12 cellular contexts compared by ENCODE assay signal in the genomic region with DNA sequence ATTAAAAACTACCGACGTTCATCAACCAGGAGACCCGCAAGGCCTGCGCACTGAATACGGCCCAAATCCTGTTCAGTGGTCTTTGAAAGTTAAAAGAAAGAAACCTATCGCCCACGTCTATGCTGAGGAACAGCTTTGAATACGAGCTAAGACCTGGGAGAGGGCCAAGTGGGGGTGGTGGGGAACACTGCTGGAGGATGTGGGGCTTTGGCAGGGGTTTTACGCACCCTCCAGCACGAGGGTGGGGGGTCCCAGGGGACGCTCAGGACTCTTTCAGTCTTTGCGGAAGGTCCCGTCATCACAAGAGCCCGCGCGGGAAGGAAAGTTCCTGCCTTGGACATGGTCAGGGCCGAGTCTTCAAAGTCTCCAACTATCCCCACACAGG. TPM values are rescaled to one million over a fixed set of nuclear protein-coding genes. Genes with fewer than 3 reads are reported as not detected.
DNase-seq lines count a peak whose midpoint lies in the region; ATAC-seq and TF ChIP-seq lines count a peak whose summit lies in the region.
"Had no signal": no experiment of that assay in that cellular context is flagged by ENCODE, and none has a peak within 500 bp of the region (broad histone marks: within the 10 kb centered on the region; RNA-seq: fewer than 3 reads in every experiment).

No MANE protein-coding gene starts in this region.

- no peaks in the 10 kb centered on the region for H3K9me2 ChIP-seq in OCI-LY1 (ENCODE audit: low read depth, low read length)

- H4K20me1 ChIP-seq in OCI-LY1 (ENCODE audit: insufficient read depth, low read length), result no peaks in the 10 kb centered on the region

- H3K79me1 ChIP-seq in neuronal stem cell (ENCODE audit: low read depth, low read length), result no peaks in the 10 kb centered on the region

- H2BK120ac ChIP-seq in neuronal stem cell (ENCODE audit: low read depth, low read length), result no peak overlapping the region

- H3K4me3 ChIP-seq in OCI-LY1 (ENCODE audit: low read depth, low read length, poor library complexity, severe bottlenecking), result peak overlapping the region; percentile 37
- no peak overlapping the region for H3K4me3 ChIP-seq in neuronal stem cell (ENCODE audit: low read length in 2 of 2)
- H3K4me3 ChIP-seq: upper lobe of right lung had no signal

- TF ChIP-seq CTCF in OCI-LY1 (IDR thresholded peaks at IDR 0.05; ENCODE audit: low read length), result no peak

- H3K23ac ChIP-seq in neuronal stem cell (ENCODE audit: low read depth, low read length, poor library complexity), result no peak overlapping the region

- H3K27ac ChIP-seq in OCI-LY1 (ENCODE audit: low read depth, low read length, poor library complexity, severe bottlenecking), result no peak overlapping the region
- H3K27ac ChIP-seq in neuronal stem cell (replicated peaks; ENCODE audit: low read length), result no peak overlapping the region
- H3K27ac ChIP-seq: upper lobe of right lung had no signal

- H3K36me3 ChIP-seq in OCI-LY1 (ENCODE audit: insufficient read depth, low read length), result no peaks in the 10 kb centered on the region; the same call in 1 of the 2 replicates
- H3K36me3 ChIP-seq in neuronal stem cell (replicated peaks in 1 of 2; ENCODE audit: control insufficient read depth in 2 of 2, insufficient read depth in 2 of 2, low read length in 2 of 2), result no peaks in the 10 kb centered on the region
- H3K36me3 ChIP-seq: upper lobe of right lung had no signal

- no peaks in the 10 kb centered on the region for H3F3A ChIP-seq in OCI-LY1 (ENCODE audit: insufficient read depth, low read length)

- DNase-seq in neuronal stem cell (ENCODE audit: low spot score) (no peak), NCI-H1930 (lab: John Stamatoyannopoulos, UW) (no peak), COR-L47 (lab: John Stamatoyannopoulos, UW) (no peak), activated T-cell treated with anti-CD3 and anti-CD28 coated beads for 4 hours (no peak)
- no peak for DNase-seq in stimulated activated CD4-positive, alpha-beta T cell treated with anti-CD3 and anti-CD28 coated beads, Interleukin-2, amount 100 ng/mL, for 48 hours
- DNase-seq: activated CD8-positive, alpha-beta memory T cell treated with anti-CD3 and anti-CD28 coated beads, Interleukin-2, amount 10 ng/mL, durations not matched to agents 7 days and 5 days; left colon; NK-92 treated with Interleukin-12 subunit alpha and Interleukin-12 subunit beta, amount 100 ng/mL, for 24 hours had no signal

- H3K14ac ChIP-seq in neuronal stem cell (ENCODE audit: low read length), result no peak overlapping the region

- no peak overlapping the region for H3K4ac ChIP-seq in neuronal stem cell (ENCODE audit: low read length)

- H2BK5ac ChIP-seq in neuronal stem cell (ENCODE audit: low read length), result no peak overlapping the region

- H2BK15ac ChIP-seq in neuronal stem cell (ENCODE audit: low read length), result no peak overlapping the region

- H3K4me2 ChIP-seq in OCI-LY1 (ENCODE audit: low read length) (peak overlapping the region; percentile 47), neuronal stem cell (ENCODE audit: insufficient read depth, low read length, poor library complexity, severe bottlenecking) (peak overlapping the region; percentile 97)

- peak; percentile 23 for ATAC-seq in GM18909 (IDR thresholded peaks at IDR 0.05; ENCODE audit: poor library complexity, unreplicated experiment)
- ATAC-seq in HG02642 (IDR thresholded peaks at IDR 0.05; ENCODE audit: poor library complexity, unreplicated experiment), result peak; percentile 33
- ATAC-seq: activated CD8-positive, alpha-beta memory T cell treated with anti-CD3 and anti-CD28 coated beads, Interleukin-2, amount 10 ng/mL, durations not matched to agents 7 days and 5 days; left colon; upper lobe of right lung had no signal

- H3K9ac ChIP-seq in OCI-LY1 (ENCODE audit: low read length), result no peak overlapping the region
- H3K9ac ChIP-seq in neuronal stem cell (ENCODE audit: low read depth, low read length, poor library complexity), result no peak overlapping the region

- no peak overlapping the region for H4K91ac ChIP-seq in neuronal stem cell (ENCODE audit: low read depth, low read length, poor library complexity)

- H3K79me2 ChIP-seq in OCI-LY1 (ENCODE audit: insufficient read depth, low read length), result no peaks in the 10 kb centered on the region

- H2AK5ac ChIP-seq in neuronal stem cell (ENCODE audit: low read depth, low read length), result no peak overlapping the region

- no peak overlapping the region for H2AFZ ChIP-seq in OCI-LY1 (ENCODE audit: low read length)
- H2AFZ ChIP-seq in neuronal stem cell (ENCODE audit: low read length), result peak overlapping the region; percentile 80

- H3K9me3 ChIP-seq in OCI-LY1 (ENCODE audit: low read length) (no peaks in the 10 kb centered on the region), neuronal stem cell (replicated peaks in 1 of 2; ENCODE audit: control insufficient read depth in 2 of 2, insufficient read depth in 1 of 2, low read depth in 1 of 2, low read length in 2 of 2) (peaks cover 0 to 2% of the 10 kb centered on the region in 2 donors)
- H3K9me3 ChIP-seq: upper lobe of right lung had no signal

- H2BK12ac ChIP-seq in neuronal stem cell (ENCODE audit: low read length), result no peak overlapping the region

- no peak overlapping the region for H3K18ac ChIP-seq in neuronal stem cell (ENCODE audit: low read length)

- WGBS in neuronal stem cell (ENCODE audit: extremely low coverage in 2 of 2, insufficient read length in 2 of 2, insufficient replicate concordance in 1 of 2), 2 donors, result no CpG with 5 or more reads among the region's 17 CpGs

- H3K4me1 ChIP-seq in OCI-LY1 (ENCODE audit: insufficient read depth, low read length, severe bottlenecking) (peaks cover 19% of the 10 kb centered on the region), neuronal stem cell (ENCODE audit: control insufficient read depth in 2 of 2, insufficient read depth in 1 of 2, low read depth in 1 of 2, low read length in 2 of 2) (peaks cover 4 to 9% of the 10 kb centered on the region in 2 donors)

- H3K27me3 ChIP-seq in OCI-LY1 (ENCODE audit: insufficient read depth, low read length) (no peaks in the 10 kb centered on the region), neuronal stem cell (ENCODE audit: control insufficient read depth in 3 of 3, insufficient read depth in 3 of 3, low read depth in 1 of 3, low read length in 3 of 3) (peaks cover 25 to 88% (median 52%) of the 10 kb centered on the region in 3 experiments)

- no peak overlapping the region for H4K8ac ChIP-seq in neuronal stem cell (ENCODE audit: low read depth, low read length)

RNA-seq across cellular contexts. Expression of gene SHOX2, which starts 11.3 kb away (rescaled TPM):
- polyA plus RNA-seq in neuronal stem cell (2013, experiment 1 of 2), result not detected
- polyA plus RNA-seq in neuronal stem cell (2013, experiment 2 of 2), result not detected

RNA-seq across cellular contexts. Expression of gene RSRC1, which starts 15.0 kb away (rescaled TPM):
- 42.5 TPM for polyA plus RNA-seq in neuronal stem cell (2013, experiment 1 of 2)
- 41.8 TPM for polyA plus RNA-seq in neuronal stem cell (2013, experiment 2 of 2)
